In the genomic region with DNA sequence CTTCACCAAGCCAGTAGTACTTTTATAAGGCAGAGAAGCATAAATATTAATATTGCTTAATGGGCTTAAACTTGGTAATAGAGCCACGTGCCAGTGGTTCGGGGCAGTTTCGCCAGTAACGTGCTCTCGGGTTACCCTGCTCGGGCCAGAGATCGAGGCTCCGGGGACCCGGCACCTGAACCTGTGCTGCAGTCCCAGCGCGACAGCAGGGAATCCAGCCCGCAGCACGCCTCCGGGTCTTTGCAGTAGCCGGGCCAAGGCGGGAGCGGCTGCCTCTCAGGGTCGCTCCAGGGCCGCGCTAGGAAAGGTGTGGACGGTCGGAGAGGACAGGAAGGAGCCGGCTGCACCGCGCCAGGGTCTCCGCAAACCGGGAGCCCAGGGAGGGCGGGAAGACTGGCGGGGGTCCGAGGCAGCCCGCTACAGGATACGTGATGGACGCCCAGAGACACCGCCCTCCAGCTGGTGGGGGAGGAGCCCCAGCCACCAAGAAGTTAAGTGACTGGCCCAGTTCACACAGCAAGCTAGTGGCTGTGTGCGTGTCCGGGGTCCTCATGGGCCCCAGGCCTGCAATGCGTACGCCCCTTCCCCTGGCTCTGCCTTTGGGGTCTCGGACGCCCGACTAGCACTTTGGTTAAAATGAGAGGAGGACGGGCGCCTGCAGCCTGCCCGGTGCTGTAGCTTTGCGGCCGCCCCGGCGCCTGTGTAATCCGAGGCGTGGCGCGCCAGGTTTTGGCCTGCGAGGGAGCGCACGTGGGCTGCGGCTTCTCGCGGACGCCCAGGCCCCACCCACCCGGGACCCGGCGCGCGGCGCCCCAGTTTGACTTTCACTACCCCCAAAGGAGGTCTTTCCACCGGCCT, we compare ENCODE assay signal across 8 cellular contexts. TPM values are rescaled to one million over a fixed set of nuclear protein-coding genes. Genes with fewer than 3 reads are reported as not detected.
DNase-seq lines count a peak whose midpoint lies in the region; ATAC-seq, FAIRE-seq and TF ChIP-seq lines count a peak whose summit lies in the region.

No MANE protein-coding gene starts in this region.

- TF ChIP-seq CTCF in AG04450 (IDR thresholded peaks at IDR 0.05; ENCODE audit: low read depth, low read length) = no peak
- no peak for TF ChIP-seq CTCF in keratinocyte (optimal IDR thresholded peaks at IDR 0.05 in 1 of 3, IDR thresholded peaks at IDR 0.05 in 1 of 3, conservative IDR thresholded peaks at IDR 0.05 in 1 of 3; ENCODE audit: extremely low read depth in 1 of 3, insufficient read depth in 2 of 3, low read length in 3 of 3)

- ATAC-seq in GM18873 (IDR thresholded peaks at IDR 0.05; ENCODE audit: low FRiP score, unreplicated experiment) (peak; percentile 53), HG03108 (IDR thresholded peaks at IDR 0.05; ENCODE audit: unreplicated experiment) (peak; percentile 43)

- H3K9ac ChIP-seq in keratinocyte (ENCODE audit: control insufficient read depth, extremely low read depth, insufficient read depth, low read length) = peak overlapping the region; percentile 87

- no peak for FAIRE-seq in keratinocyte (lab: Jason Lieb, UNC)

- POLR2A ChIA-PET in AG04450 (lab: Yijun Ruan, JAX) = interaction anchor here (0.5 to 1.2 kb wide), 6 partner anchors 16 to 319 kb away, joined by 3 to 8 read pairs (median 4); a partner anchor contains a TSS

- H3K4me3 ChIP-seq in AG04450 (ENCODE audit: low read depth, low read length) = peak overlapping the region; percentile 90
- peak overlapping the region; percentile 69 to 95 (median 83) for H3K4me3 ChIP-seq in keratinocyte (ENCODE audit: control insufficient read depth in 2 of 3, extremely low read depth in 1 of 3, insufficient read depth in 2 of 3, low read depth in 1 of 3, low read length in 3 of 3)

- no peaks in the 10 kb centered on the region for H4K20me1 ChIP-seq in keratinocyte (ENCODE audit: control insufficient read depth, extremely low read depth, insufficient read depth, low read length)

- CTCF ChIA-PET in AG04450 (lab: Charles Lee) = interaction anchor here (0.6 to 1.5 kb wide), 5 partner anchors 12 to 588 kb away, joined by 3 to 7 read pairs (median 4); no protein-coding TSS in a partner anchor

- peak overlapping the region; percentile 96 for H3K27ac ChIP-seq in AG04450 (ENCODE audit: low read depth, low read length)
- peak overlapping the region; percentile 81 for H3K27ac ChIP-seq in keratinocyte (ENCODE audit: control insufficient read depth, insufficient read depth, low read length)

- H2AFZ ChIP-seq in keratinocyte (ENCODE audit: control insufficient read depth, low read length) = peak overlapping the region; percentile 94

- no peaks in the 10 kb centered on the region for H3K36me3 ChIP-seq in keratinocyte (ENCODE audit: control insufficient read depth in 2 of 2, extremely low read depth in 1 of 2, insufficient read depth in 2 of 2, low read length in 2 of 2)

- DNase-seq in AG04450 (ENCODE audit: low read depth, low spot score) (peak; percentile 54), NCI-H2196 (lab: John Stamatoyannopoulos, UW; ENCODE audit: unreplicated experiment) (peak; percentile 64), keratinocyte (ENCODE audit: low read depth, low spot score) (no peak)
- DNase-seq in activated CD4-positive, CD25-positive, alpha-beta regulatory T cell (lab: John Stamatoyannopoulos, UW) = peak; percentile 79 to 87 (median 84)
- peak; percentile 91 for DNase-seq in central memory CD4-positive, alpha-beta T cell
- DNase-seq in stimulated activated CD4-positive, alpha-beta T cell treated with anti-CD3 and anti-CD28 coated beads, Interleukin-12 subunit alpha, Interleukin-12 subunit beta, amount 100 ng/mL, for 48 hours (ENCODE audit: low read depth in 2 of 3, low spot score in 1 of 3) = peak; percentile 69 to 82 (median 74)

- no peaks in the 10 kb centered on the region for H3K9me1 ChIP-seq in keratinocyte (ENCODE audit: control insufficient read depth, extremely low read depth, insufficient read depth, low read length)

- H3K27me3 ChIP-seq in AG04450 (ENCODE audit: control insufficient read depth, insufficient read depth, low read length) (no peaks in the 10 kb centered on the region), keratinocyte (ENCODE audit: control insufficient read depth, extremely low read depth, insufficient read depth, low read length) (no peaks in the 10 kb centered on the region)

- peak overlapping the region; percentile 87 for H3K4me2 ChIP-seq in keratinocyte (ENCODE audit: control insufficient read depth, extremely low read depth, insufficient read depth, low read depth, low read length)

- H3K4me1 ChIP-seq in keratinocyte (ENCODE audit: control insufficient read depth, extremely low read depth, insufficient read depth, low read length) = peaks cover 14% of the 10 kb centered on the region

- peaks cover 12% of the 10 kb centered on the region for H3K79me2 ChIP-seq in keratinocyte (ENCODE audit: control insufficient read depth, insufficient read depth, low read length)

- no peaks in the 10 kb centered on the region; the same call in 1 of the 2 replicates for H3K9me3 ChIP-seq in AG04450 (ENCODE audit: control insufficient read depth, insufficient read depth, low read length)
- H3K9me3 ChIP-seq in keratinocyte (ENCODE audit: control insufficient read depth, low read depth, low read length) = no peaks in the 10 kb centered on the region

- dilution Hi-C loops in keratinocyte (cut with MboI; ENCODE audit: extremely low pct_ligation_motif_present, low sequenced_read_pairs) = no loop called here

RNA-seq across cellular contexts. Expression of a gene that starts 1.2 kb away (rescaled TPM):
- polyA plus RNA-seq in AG04450 (2011; rRNA removed) = 35.8 and 48.4 TPM in 2 replicates
- polyA minus RNA-seq in AG04450 (2011; rRNA and poly(A)+ RNA removed) = 32.8 and 46.0 TPM in 2 replicates
- 19.5 to 24.2 TPM (median 24.1 TPM) in 3 replicates for polyA plus RNA-seq in keratinocyte
- polyA plus RNA-seq in keratinocyte (2011; ENCODE audit: low read depth) = 3.5 TPM
- polyA plus RNA-seq in keratinocyte (2011; cell fraction: cytosol; rRNA removed) = 20.3 and 30.6 TPM in 2 replicates
- polyA plus RNA-seq in keratinocyte (2011; cell fraction: nucleus; rRNA removed) = 35.4 and 36.5 TPM in 2 replicates
- 8.3 and 12.5 TPM in 2 replicates for polyA plus RNA-seq in keratinocyte (2012; ENCODE audit: low replicate concordance)
- polyA minus RNA-seq in keratinocyte = 19.0 to 29.5 TPM (median 23.7 TPM) in 3 replicates
- polyA minus RNA-seq in keratinocyte (2011; cell fraction: cytosol; rRNA and poly(A)+ RNA removed) = 17.3 TPM
- 12.0 and 29.8 TPM in 2 replicates for polyA minus RNA-seq in keratinocyte (2011; cell fraction: nucleus; rRNA and poly(A)+ RNA removed)
